Comparison of ENCODE assay signal across 14 cellular contexts in the genomic region with DNA sequence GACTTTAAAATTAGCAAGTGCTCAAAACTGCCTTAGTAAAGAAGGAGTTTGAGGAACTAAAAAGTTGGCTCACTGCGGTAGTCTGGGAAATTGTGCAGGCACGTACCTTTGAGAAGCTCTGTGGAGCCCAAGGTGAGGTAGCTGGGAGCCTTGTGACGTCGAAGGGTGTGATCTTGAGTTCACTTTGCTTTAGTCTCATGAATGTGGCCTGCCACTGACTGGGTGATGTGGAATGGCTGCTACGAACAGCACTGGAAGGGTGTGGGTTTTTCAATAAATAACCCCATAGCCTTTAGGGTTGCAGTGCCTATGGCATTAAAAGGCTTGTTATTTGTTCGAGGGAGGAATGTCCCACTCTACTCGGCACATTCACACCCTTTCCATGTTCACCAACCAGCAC.
DNase-seq lines count a peak whose midpoint lies in the region; ATAC-seq and TF ChIP-seq lines count a peak whose summit lies in the region.
"Had no signal": no experiment of that assay in that cellular context is flagged by ENCODE, and none has a peak within 500 bp of the region (broad histone marks: within the 10 kb centered on the region; RNA-seq: fewer than 3 reads in every experiment).

No MANE protein-coding gene starts in this region.

- WGBS in upper lobe of left lung, 2 donors, result 62 to 66% methylated on average over 7 of the region's 7 CpGs

- H3K4me3 ChIP-seq in Loucy (ENCODE audit: low read length, poor library complexity, severe bottlenecking) (peak overlapping the region; percentile 64), lower lobe of right lung (no peak overlapping the region), upper lobe of left lung (no peak overlapping the region), dorsolateral prefrontal cortex (no peak overlapping the region)
- H3K4me3 ChIP-seq: body of pancreas had no signal

- no peaks in the 10 kb centered on the region for H3K9me2 ChIP-seq in Loucy (replicated peaks; ENCODE audit: low read depth, low read length)

- intact Hi-C loops in lower lobe of right lung (cut with DNase I), result no loop called here
- intact Hi-C loops in dorsolateral prefrontal cortex (cut with DNase I), result no loop called here

- DNase-seq in chondrocyte (ENCODE audit: low spot score), result no peak
- DNase-seq in lower lobe of right lung, result no peak
- DNase-seq in upper lobe of left lung, result no peak
- no peak for DNase-seq in HEK293T (ENCODE audit: extremely low spot score)
- no peak for DNase-seq in dorsolateral prefrontal cortex
- DNase-seq in WTC11 (ENCODE audit: low spot score), result no peak
- DNase-seq: activated B cell treated with CpG ODN at 0.5 μM for 24 hours; activated naive CD4-positive, alpha-beta T cell treated with anti-CD3 and anti-CD28 coated beads, Interleukin-2, amount 10 ng/mL, durations not matched to agents 7 days and 5 days; natural killer cell; NCI-H510A treated with DMSO at 0.1 percent for 48 hours had no signal

- H3K4me3 Mint-ChIP-seq in chondrocyte (ENCODE audit: unreplicated experiment), result no peak overlapping the region
- H3K4me3 Mint-ChIP-seq in WTC11, result no peak overlapping the region
- H3K4me3 Mint-ChIP-seq: activated B cell treated with CpG ODN at 0.5 μM for 24 hours; activated naive CD4-positive, alpha-beta T cell treated with anti-CD3 and anti-CD28 coated beads, Interleukin-2, amount 10 ng/mL, durations not matched to agents 7 days and 5 days; natural killer cell had no signal

- H3K36me3 Mint-ChIP-seq in chondrocyte (ENCODE audit: low read depth) (no peaks in the 10 kb centered on the region), WTC11 (no peaks in the 10 kb centered on the region)
- H3K36me3 Mint-ChIP-seq: activated naive CD4-positive, alpha-beta T cell treated with anti-CD3 and anti-CD28 coated beads, Interleukin-2, amount 10 ng/mL, durations not matched to agents 7 days and 5 days; natural killer cell had no signal

- no peak for ATAC-seq in lower lobe of right lung
- ATAC-seq in upper lobe of left lung (ENCODE audit: low FRiP score in 2 of 2), result peak in 1 of 2 donors; percentile 19
- no peak for ATAC-seq in WTC11
- no peak for ATAC-seq in HG03457 (IDR thresholded peaks at IDR 0.05; ENCODE audit: unreplicated experiment)
- ATAC-seq: body of pancreas, natural killer cell had no signal

- no peaks in the 10 kb centered on the region for H3K27me3 Mint-ChIP-seq in chondrocyte (ENCODE audit: low read depth)
- no peaks in the 10 kb centered on the region for H3K27me3 Mint-ChIP-seq in WTC11 (ENCODE audit: low read depth)
- H3K27me3 Mint-ChIP-seq: activated B cell treated with CpG ODN at 0.5 μM for 24 hours had no signal

- no peaks in the 10 kb centered on the region for H4K20me1 ChIP-seq in Loucy (ENCODE audit: insufficient read depth, low read length, poor library complexity, severe bottlenecking)

- H3K9ac ChIP-seq in Loucy (ENCODE audit: low read depth, low read length, poor library complexity, severe bottlenecking), result no peak overlapping the region

- peaks cover 55% of the 10 kb centered on the region for H3K4me1 ChIP-seq in Loucy (ENCODE audit: insufficient read depth, low read length, poor library complexity, severe bottlenecking)
- peaks cover 59% of the 10 kb centered on the region for H3K4me1 ChIP-seq in lower lobe of right lung
- peaks cover 48 to 61% (median 55%) of the 10 kb centered on the region in 4 donors for H3K4me1 ChIP-seq in upper lobe of left lung

- H3K36me3 ChIP-seq in Loucy (ENCODE audit: insufficient read depth, low read length) (no peaks in the 10 kb centered on the region), lower lobe of right lung (no peaks in the 10 kb centered on the region), upper lobe of left lung (no peaks in the 10 kb centered on the region)

- H3K27ac Mint-ChIP-seq in chondrocyte (ENCODE audit: unreplicated experiment) (peak overlapping the region; percentile 71), WTC11 (no peak overlapping the region)
- H3K27ac Mint-ChIP-seq: activated B cell treated with CpG ODN at 0.5 μM for 24 hours; activated naive CD4-positive, alpha-beta T cell treated with anti-CD3 and anti-CD28 coated beads, Interleukin-2, amount 10 ng/mL, durations not matched to agents 7 days and 5 days; natural killer cell had no signal

- no peaks in the 10 kb centered on the region for H3K9me3 ChIP-seq in Loucy (ENCODE audit: insufficient read depth, low read depth, low read length)
- H3K9me3 ChIP-seq in lower lobe of right lung, result no peaks in the 10 kb centered on the region
- no peaks in the 10 kb centered on the region for H3K9me3 ChIP-seq in upper lobe of left lung
- H3K9me3 ChIP-seq: body of pancreas had no signal

- no peak overlapping the region for H2AFZ ChIP-seq in Loucy (ENCODE audit: low read length)

- TF ChIP-seq EP300 in upper lobe of left lung (IDR thresholded peaks at IDR 0.05), result no peak

- H3K9me3 Mint-ChIP-seq in chondrocyte (ENCODE audit: low read depth), result no peaks in the 10 kb centered on the region
- no peaks in the 10 kb centered on the region for H3K9me3 Mint-ChIP-seq in WTC11
- H3K9me3 Mint-ChIP-seq: activated B cell treated with CpG ODN at 0.5 μM for 24 hours; activated naive CD4-positive, alpha-beta T cell treated with anti-CD3 and anti-CD28 coated beads, Interleukin-2, amount 10 ng/mL, durations not matched to agents 7 days and 5 days; natural killer cell had no signal

- TF ChIP-seq CTCF in Loucy (conservative IDR thresholded peaks at IDR 0.05; ENCODE audit: low read length) (no peak), chondrocyte (IDR thresholded peaks at IDR 0.05) (no peak), lower lobe of right lung (IDR thresholded peaks at IDR 0.05) (no peak), upper lobe of left lung (IDR thresholded peaks at IDR 0.05) (no peak), dorsolateral prefrontal cortex (IDR thresholded peaks at IDR 0.05 in 54 of 56, conservative IDR thresholded peaks at IDR 0.05 in 2 of 56; ENCODE audit: low read depth in 1 of 56, partially characterized antibody in 56 of 56) (no peak), WTC11 (IDR thresholded peaks at IDR 0.05) (no peak)

- H3K4me1 Mint-ChIP-seq in chondrocyte (ENCODE audit: low read depth) (peaks cover 46% of the 10 kb centered on the region), WTC11 (peaks cover 47% of the 10 kb centered on the region)

- H3K79me2 ChIP-seq in Loucy (ENCODE audit: insufficient read depth, low read length), result peaks cover 20% of the 10 kb centered on the region; the same call in 1 of the 2 replicates

- H3K27ac ChIP-seq in lower lobe of right lung, result peak overlapping the region; percentile 65
- H3K27ac ChIP-seq in upper lobe of left lung, result peak overlapping the region; percentile 64 to 87 (median 76)
- H3K27ac ChIP-seq in dorsolateral prefrontal cortex, result peak overlapping the region in 8 of 59 donors; percentile 4 to 51 (median 33)
- H3K27ac ChIP-seq: C4-2B had no signal

- CTCF ChIA-PET in HEK293T (lab: Yijun Ruan, JAX) (no interaction called here), WTC11 (lab: Charles Lee) (interaction anchor here (1.1 to 1.3 kb wide), 2 partner anchors 21 to 185 kb away, joined by 3 read pairs; no protein-coding TSS in a partner anchor)

- peaks cover 10% of the 10 kb centered on the region; the same call in 1 of the 2 replicates for H3F3A ChIP-seq in Loucy (ENCODE audit: low read depth)

- H3K27me3 ChIP-seq in Loucy (ENCODE audit: insufficient read depth, low read length, poor library complexity, severe bottlenecking) (no peaks in the 10 kb centered on the region), lower lobe of right lung (ENCODE audit: low read depth) (no peaks in the 10 kb centered on the region), upper lobe of left lung (no peaks in the 10 kb centered on the region), dorsolateral prefrontal cortex (no peaks in the 10 kb centered on the region)
- H3K27me3 ChIP-seq: body of pancreas had no signal

- H3K4me2 ChIP-seq in Loucy (ENCODE audit: low read depth, low read length, poor library complexity, severe bottlenecking), result peak overlapping the region; percentile 79

- POLR2A ChIA-PET in HEK293T (lab: Yijun Ruan, JAX), result no interaction called here
- POLR2A ChIA-PET in WTC11 (lab: Charles Lee), result no interaction called here

- no peak for TF ChIP-seq POLR2A in upper lobe of left lung (IDR thresholded peaks at IDR 0.05)

TF ChIP-seq in HEK293T, 16 proteins besides CTCF, POLR2A, EP300 and RAD21 (continues in another document):
- no peak for TF ChIP-seq TARDBP (IDR thresholded peaks at IDR 0.05)
- no peak for TF ChIP-seq SUZ12 (IDR thresholded peaks at IDR 0.05)
- no peak for TF ChIP-seq FOXM1 (IDR thresholded peaks at IDR 0.05; ENCODE audit: borderline replicate concordance)
- no peak for TF ChIP-seq ZNF384 (IDR thresholded peaks at IDR 0.05)
- TF ChIP-seq ARNT (IDR thresholded peaks at IDR 0.05), result no peak
- TF ChIP-seq CTBP1 (IDR thresholded peaks at IDR 0.05; ENCODE audit: borderline replicate concordance), result no peak
- no peak for TF ChIP-seq FOXK2 (IDR thresholded peaks at IDR 0.05)
- TF ChIP-seq FOXA1 (IDR thresholded peaks at IDR 0.05), result no peak
- no peak for TF ChIP-seq HDGF (IDR thresholded peaks at IDR 0.05; ENCODE audit: borderline replicate concordance)

TF ChIP-seq in WTC11, 78 proteins besides CTCF, POLR2A, EP300 and RAD21 (continues in another document):
- TF ChIP-seq ZNF219 (CRISPR knock-in tag; IDR thresholded peaks at IDR 0.05; ENCODE audit: borderline replicate concordance) (no peak), CREM (CRISPR knock-in tag; IDR thresholded peaks at IDR 0.05) (no peak), NFYB (CRISPR knock-in tag; conservative IDR thresholded peaks at IDR 0.05; ENCODE audit: low read depth) (no peak), IRF1 (CRISPR knock-in tag; IDR thresholded peaks at IDR 0.05) (no peak), RELA (CRISPR knock-in tag; IDR thresholded peaks at IDR 0.05; ENCODE audit: borderline replicate concordance) (no peak), ZNF396 (CRISPR knock-in tag; IDR thresholded peaks at IDR 0.05; ENCODE audit: borderline replicate concordance) (no peak), KAT7 (CRISPR knock-in tag; IDR thresholded peaks at IDR 0.05; ENCODE audit: borderline replicate concordance) (no peak), PREB (CRISPR knock-in tag; IDR thresholded peaks at IDR 0.05; ENCODE audit: borderline replicate concordance) (no peak)
